In genomic region chr5:57751710-57752109, GRCh38 we compare ENCODE assay signal across 21 cellular contexts.
"Had no signal": no experiment of that assay in that cellular context is flagged by ENCODE, and none has a peak within 500 bp of the region (broad histone marks: within the 10 kb centered on the region; RNA-seq: fewer than 3 reads in every experiment).

No MANE protein-coding gene starts in this region.

- H3K27ac ChIP-seq: gastroesophageal sphincter, left lung, lower lobe of right lung, neural progenitor cell, ovary, right atrium auricular region, testis, tibial nerve, upper lobe of right lung had no signal

- H3K9ac ChIP-seq: neural progenitor cell had no signal

- DNase-seq: central memory CD4-positive, alpha-beta T cell; cortex of kidney; effector memory CD4-positive, alpha-beta T cell; glutamatergic neuron; islet precursor cell; left lung; lower lobe of right lung; mesenchymal stem cell; midbrain; nucleus accumbens; ovary; stimulated activated CD4-positive, alpha-beta T cell treated with anti-CD3 and anti-CD28 coated beads, Interleukin-4, amount 100 ng/mL, for 1 hour; stimulated activated CD8-positive, alpha-beta memory T cell treated with anti-CD3 and anti-CD28 coated beads, Interleukin-4, amount 100 ng/mL, for 48 hours; stimulated activated naive CD8-positive, alpha-beta T cell treated with anti-CD3 and anti-CD28 coated beads, Interleukin-15, Interleukin-2, amounts not matched to agents 100 U/mL and 50 U/mL, for 24 hours; testis; upper lobe of right lung had no signal

- H3K4me2 ChIP-seq: neural progenitor cell, smooth muscle cell had no signal

- H2AFZ ChIP-seq: neural progenitor cell had no signal

- H3K36me3 ChIP-seq: gastroesophageal sphincter, left lung, lower lobe of right lung, neural progenitor cell, ovary, right atrium auricular region, tibial nerve, upper lobe of right lung had no signal

- H3K4me3 ChIP-seq: gastroesophageal sphincter, left lung, lower lobe of right lung, neural progenitor cell, ovary, right atrium auricular region, smooth muscle cell, testis, tibial nerve, upper lobe of right lung had no signal

- H3K4me1 ChIP-seq: gastroesophageal sphincter, left lung, lower lobe of right lung, neural progenitor cell, right atrium auricular region, testis, upper lobe of right lung had no signal

- H3K27me3 ChIP-seq: gastroesophageal sphincter, left lung, neural progenitor cell, ovary, right atrium auricular region, testis, tibial nerve, upper lobe of right lung had no signal

- H3K9me3 ChIP-seq: gastroesophageal sphincter, left lung, lower lobe of right lung, ovary, right atrium auricular region, testis, tibial nerve, upper lobe of right lung had no signal
